Comparison of ENCODE assay signal across 23 cellular contexts in the genomic region with DNA sequence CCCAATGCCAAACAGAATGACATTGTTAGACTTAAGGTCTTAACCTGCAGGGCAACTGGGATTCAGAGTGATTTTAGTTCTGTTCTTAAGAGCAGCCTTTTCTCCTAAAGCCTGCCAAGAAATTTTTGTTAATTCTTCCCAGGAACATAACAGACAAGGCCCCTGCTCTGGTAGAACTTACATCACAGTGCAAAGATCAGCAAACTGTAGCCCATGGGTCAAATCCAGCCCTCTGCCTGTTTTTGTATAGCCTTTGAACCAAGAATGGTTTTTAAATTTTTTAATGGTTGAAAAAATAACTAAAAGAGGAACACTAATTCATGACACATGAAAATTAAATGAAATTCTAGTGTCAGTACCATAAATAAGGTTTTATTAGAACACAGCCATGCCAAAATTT. TPM values are rescaled to one million over a fixed set of nuclear protein-coding genes. Genes with fewer than 3 reads are reported as not detected.
A peak's percentile ranks its signal among the peaks of the same experiment; 100 is the strongest.
DNase-seq lines count a peak whose midpoint lies in the region; ATAC-seq, FAIRE-seq and TF ChIP-seq lines count a peak whose summit lies in the region.
"Had no signal": no experiment of that assay in that cellular context is flagged by ENCODE, and none has a peak within 500 bp of the region (broad histone marks: within the 10 kb centered on the region; RNA-seq: fewer than 3 reads in every experiment).

No MANE protein-coding gene starts in this region.

- peak overlapping the region; percentile 66 for H3K27ac ChIP-seq in K562 (ENCODE audit: extremely low read depth, low read depth, low read length)
- peak overlapping the region in 1 of 2 donors; percentile 0 for H3K27ac ChIP-seq in liver (ENCODE audit: low read depth in 1 of 2, low read length in 2 of 2)
- H3K27ac ChIP-seq: BLaER1 had no signal

- H3K27me3 ChIP-seq in K562 (ENCODE audit: control insufficient read depth in 2 of 2, insufficient read depth in 2 of 2, low read length in 2 of 2), result no peaks in the 10 kb centered on the region
- no peaks in the 10 kb centered on the region for H3K27me3 ChIP-seq in liver (ENCODE audit: control insufficient read depth in 4 of 4, insufficient read depth in 4 of 4, low read length in 3 of 4)
- H3K27me3 ChIP-seq: BLaER1 had no signal

- H3K4me3 ChIP-seq in K562 (peak overlapping the region; percentile 47; the same call in 1 of the 2 replicates), liver (ENCODE audit: low read depth in 1 of 3, low read length in 3 of 3) (no peak overlapping the region)
- H3K4me3 ChIP-seq: BLaER1 had no signal

- no peak for TF ChIP-seq EP300 in K562 (IDR thresholded peaks at IDR 0.05; ENCODE audit: low read length)

- no peaks in the 10 kb centered on the region for H3K9me3 Mint-ChIP-seq in Calu3 (ENCODE audit: low read depth, unreplicated experiment)
- H3K9me3 Mint-ChIP-seq: CD4-positive, alpha-beta T cell; CD8-positive, alpha-beta T cell had no signal

- H3K79me2 ChIP-seq in K562 (ENCODE audit: control insufficient read depth, insufficient read depth, low read length), result peaks cover 57% of the 10 kb centered on the region

- H3K4me3 Mint-ChIP-seq in Calu3 (ENCODE audit: low read depth, unreplicated experiment), result no peak overlapping the region
- H3K4me3 Mint-ChIP-seq: CD14-positive monocyte; CD4-positive, alpha-beta T cell; CD8-positive, alpha-beta T cell had no signal

- no peaks in the 10 kb centered on the region for H3K9me1 ChIP-seq in K562 (ENCODE audit: control insufficient read depth, insufficient read depth, low read length)

- H3K9ac ChIP-seq in K562 (ENCODE audit: insufficient read depth in 1 of 2, low read depth in 2 of 2, low read length in 2 of 2), result peak overlapping the region in 1 of 2 experiments; percentile 71; a peak in 2 of 4 replicates
- no peak overlapping the region for H3K9ac ChIP-seq in liver (ENCODE audit: low read depth in 1 of 2, low read length in 2 of 2)
- H3K9ac ChIP-seq: BLaER1 had no signal

- H3K4me1 Mint-ChIP-seq in Calu3 (ENCODE audit: low read depth, unreplicated experiment), result peaks cover 31% of the 10 kb centered on the region

- H3K36me3 Mint-ChIP-seq in Calu3 (ENCODE audit: insufficient read depth, unreplicated experiment), result peaks cover 12% of the 10 kb centered on the region

- no peak for TF ChIP-seq CTCF in K562 (IDR thresholded peaks at IDR 0.05 in 2 of 3, conservative IDR thresholded peaks at IDR 0.05 in 1 of 3; ENCODE audit: insufficient read depth in 2 of 3, low read depth in 1 of 3, low read length in 3 of 3)
- TF ChIP-seq CTCF in liver (IDR thresholded peaks at IDR 0.05; ENCODE audit: low read depth, low read length, missing input control), result no peak
- TF ChIP-seq CTCF in Calu3 (IDR thresholded peaks at IDR 0.05; ENCODE audit: unreplicated experiment), result no peak

- H2AFZ ChIP-seq in K562 (ENCODE audit: low read depth, low read length), result peak overlapping the region; percentile 80

- no peak for ATAC-seq in K562
- ATAC-seq in left lobe of liver, result peak; percentile 55
- ATAC-seq in GM21526 (IDR thresholded peaks at IDR 0.05; ENCODE audit: low FRiP score, unreplicated experiment), result no peak
- no peak for ATAC-seq in HG02623 (IDR thresholded peaks at IDR 0.05; ENCODE audit: unreplicated experiment)
- ATAC-seq: CD8-positive, alpha-beta T cell had no signal

- peaks cover 4% of the 10 kb centered on the region; the same call in 1 of the 2 replicates for H3K9me3 ChIP-seq in K562 (replicated peaks; ENCODE audit: control insufficient read depth, insufficient read depth, low read depth, low read length)
- no peaks in the 10 kb centered on the region for H3K9me3 ChIP-seq in liver (ENCODE audit: control insufficient read depth in 4 of 4, low read length in 3 of 4)
- H3K9me3 ChIP-seq: BE2C had no signal

- CTCF ChIA-PET in K562 (lab: Yijun Ruan, JAX; ENCODE audit: low intra/inter-chr PET ratio) (no interaction called here), Calu3 (lab: Charles Lee) (no interaction called here)

- no peak overlapping the region for H3K27ac Mint-ChIP-seq in Calu3 (ENCODE audit: unreplicated experiment)
- H3K27ac Mint-ChIP-seq: CD14-positive monocyte; CD4-positive, alpha-beta T cell; CD8-positive, alpha-beta T cell had no signal

- POLR2A ChIA-PET in K562 (lab: Yijun Ruan, JAX), result no interaction called here

- H3K4me2 ChIP-seq in K562 (ENCODE audit: insufficient read depth, low read length), result peak overlapping the region; percentile 61; the same call in 1 of the 2 replicates
- H3K4me2 ChIP-seq: BLaER1 had no signal

- no peak for TF ChIP-seq POLR2A in K562 (conservative IDR thresholded peaks at IDR 0.05)

- no peak for FAIRE-seq in K562 (lab: Jason Lieb, UNC)
- FAIRE-seq: A204.1, D721Med, G401.6, GM12892, GM18507 had no signal

- DNase-seq in K562 (ENCODE audit: extremely low read depth in 1 of 4, low spot score in 3 of 4), result no peak
- peak; percentile 50 for DNase-seq in left lobe of liver (ENCODE audit: low spot score)
- DNase-seq in Calu3, result no peak
- DNase-seq in CD1c-positive myeloid dendritic cell (ENCODE audit: extremely low spot score), result no peak
- DNase-seq: 8988T; BE2C; C1 segment of cervical spinal cord; CD4-positive, alpha-beta T cell; CD8-positive, alpha-beta T cell; COR-L47; DMS79 treated with DMSO at 0.1 percent for 48 hours; GF-D8 had no signal

- intact Hi-C loops in K562 (cut with micrococcal nuclease) (no loop called here), Calu3 (cut with micrococcal nuclease; ENCODE audit: unreplicated experiment) (no loop called here)

- H3K4me1 ChIP-seq in K562 (replicated peaks in 1 of 2; ENCODE audit: control insufficient read depth in 2 of 2, insufficient read depth in 2 of 2, low read length in 2 of 2) (peaks cover 4 to 20% of the 10 kb centered on the region in 2 experiments; a peak in 1 of 5 replicates), liver (ENCODE audit: control insufficient read depth in 4 of 4, insufficient read depth in 4 of 4, low read length in 3 of 4) (peaks cover 7 to 47% (median 22%) of the 10 kb centered on the region in 4 donors)
- H3K4me1 ChIP-seq: BE2C, BLaER1 had no signal

- H3K36me3 ChIP-seq in K562 (ENCODE audit: control insufficient read depth, insufficient read depth, low read length) (peaks cover 22% of the 10 kb centered on the region; the same call in 2 of the 3 replicates), liver (ENCODE audit: control insufficient read depth in 4 of 4, insufficient read depth in 3 of 4, low read depth in 1 of 4, low read length in 3 of 4) (peaks cover 2 to 10% (median 7%) of the 10 kb centered on the region in 4 donors)
- H3K36me3 ChIP-seq: BE2C, BLaER1 had no signal

- H4K20me1 ChIP-seq in K562 (replicated peaks; ENCODE audit: control insufficient read depth, insufficient read depth, low read length), result no peaks in the 10 kb centered on the region
- H4K20me1 ChIP-seq: BLaER1 had no signal

- H3K27me3 Mint-ChIP-seq in Calu3 (ENCODE audit: unreplicated experiment), result no peaks in the 10 kb centered on the region
- H3K27me3 Mint-ChIP-seq: CD4-positive, alpha-beta T cell had no signal

- in situ Hi-C loops in K562 (cut with MboI), result no loop called here

- TF ChIP-seq RAD21 in K562 (CRISPR knock-in tag; conservative IDR thresholded peaks at IDR 0.05 in 1 of 2, IDR thresholded peaks at IDR 0.05 in 1 of 2) (no peak), liver (IDR thresholded peaks at IDR 0.05) (no peak)

- BruUV-seq in K562 (replicated peaks; lab: Mats Ljungman, UMichigan) (no TSS peak), Calu3 (replicated peaks; lab: Mats Ljungman, UMichigan) (no TSS peak)

RNA-seq across cellular contexts. Expression of a gene that starts 3.8 kb away (rescaled TPM):
- 33.7 and 78.4 TPM in 2 replicates for total RNA-seq in K562 (2011; cell fraction: chromatin; rRNA removed; ENCODE audit: low replicate concordance)
- 21.3 and 38.4 TPM in 2 replicates for total RNA-seq in K562 (2011; cell fraction: nucleolus; rRNA removed)
- total RNA-seq in K562 (2011; cell fraction: nucleoplasm; rRNA removed), result 43.1 and 57.8 TPM in 2 replicates
- total RNA-seq in K562 (2014; rRNA removed) (97.2 and 112 TPM in 2 replicates), K562 (2014; rRNA removed; fragmentation: Illumina TruSeq; extraction: Trizol) (182 and 199 TPM in 2 replicates), K562 (2015; rRNA removed; fragmentation: Illumina TruSeq; extraction: Trizol) (392 and 420 TPM in 2 replicates), K562 (2021) (128 and 134 TPM in 2 replicates), left lobe of liver (70.8 TPM), liver (10 to 100 TPM; 55.6 to 71.8 TPM), Calu3 (2022) (49.5 and 65.0 TPM in 2 replicates)
- polyA plus RNA-seq in K562 (2011; rRNA removed) (146 and 714 TPM in 2 replicates), K562 (2014; fragmentation: Illumina TruSeq; extraction: Trizol) (167 and 204 TPM in 2 replicates), K562 (2014; fragmentation: Nextera tagmentation; extraction: Ambion mirVana) (100 to 1,000 TPM; 198 to 259 TPM), K562 (2014; rRNA removed) (144 and 177 TPM in 2 replicates), liver (10 to 100 TPM; 29.2 to 45.1 TPM)
- polyA plus RNA-seq in K562 (2011; cell fraction: cytosol; rRNA removed), result 70.4 and 575 TPM in 2 replicates
- 74.5 and 364 TPM in 2 replicates for polyA plus RNA-seq in K562 (2011; cell fraction: nucleus; rRNA removed)
- polyA plus RNA-seq in K562 (2012), result 318 and 712 TPM in 2 replicates
- polyA minus RNA-seq in K562 (2011; rRNA and poly(A)+ RNA removed), result 85.9 and 521 TPM in 2 replicates
- polyA minus RNA-seq in K562 (2011; cell fraction: cytosol; rRNA and poly(A)+ RNA removed), result 40.1 and 172 TPM in 2 replicates
- polyA minus RNA-seq in K562 (2011; cell fraction: nucleus; rRNA and poly(A)+ RNA removed), result 35.1 and 255 TPM in 2 replicates
- total RNA-seq: A673 had no signal

RNA-seq across cellular contexts. Expression of a gene that starts 26.0 kb away (rescaled TPM):
- 40.9 and 98.8 TPM in 2 replicates for total RNA-seq in K562 (2011; cell fraction: chromatin; rRNA removed; ENCODE audit: low replicate concordance)
- 43.0 and 43.4 TPM in 2 replicates for total RNA-seq in K562 (2011; cell fraction: nucleolus; rRNA removed)
- total RNA-seq in K562 (2011; cell fraction: nucleoplasm; rRNA removed), result 37.9 and 44.9 TPM in 2 replicates
- total RNA-seq in K562 (2014; rRNA removed) (64.0 and 89.4 TPM in 2 replicates), K562 (2014; rRNA removed; fragmentation: Illumina TruSeq; extraction: Trizol) (77.5 and 94.0 TPM in 2 replicates), K562 (2015; rRNA removed; fragmentation: Illumina TruSeq; extraction: Trizol) (92.6 and 101 TPM in 2 replicates), K562 (2021) (53.6 and 56.8 TPM in 2 replicates), left lobe of liver (13.1 TPM), liver (10 to 100 TPM; 38.7 to 42.8 TPM), Calu3 (2022) (45.4 and 46.1 TPM in 2 replicates)
- polyA plus RNA-seq in K562 (2011; rRNA removed) (42.2 and 42.7 TPM in 2 replicates), K562 (2014; fragmentation: Illumina TruSeq; extraction: Trizol) (54.0 and 57.4 TPM in 2 replicates), K562 (2014; fragmentation: Nextera tagmentation; extraction: Ambion mirVana) (10 to 100 TPM; 37.8 to 41.0 TPM), K562 (2014; rRNA removed) (53.3 and 54.8 TPM in 2 replicates), liver (10 to 100 TPM; 10.1 to 14.9 TPM)
- 55.6 and 89.3 TPM in 2 replicates for polyA plus RNA-seq in K562 (2011; cell fraction: cytosol; rRNA removed)
- 31.3 and 35.5 TPM in 2 replicates for polyA plus RNA-seq in K562 (2011; cell fraction: nucleus; rRNA removed)
- polyA plus RNA-seq in K562 (2012), result 31.6 and 37.8 TPM in 2 replicates
- polyA minus RNA-seq in K562 (2011; rRNA and poly(A)+ RNA removed), result 85.1 and 110 TPM in 2 replicates
- 48.6 and 51.1 TPM in 2 replicates for polyA minus RNA-seq in K562 (2011; cell fraction: cytosol; rRNA and poly(A)+ RNA removed)
- 82.7 and 131 TPM in 2 replicates for polyA minus RNA-seq in K562 (2011; cell fraction: nucleus; rRNA and poly(A)+ RNA removed)

RNA-seq across cellular contexts. Expression of a gene that starts 38.7 kb away (rescaled TPM):
- 34.3 and 68.1 TPM in 2 replicates for total RNA-seq in K562 (2011; cell fraction: chromatin; rRNA removed; ENCODE audit: low replicate concordance)
- 29.9 and 32.4 TPM in 2 replicates for total RNA-seq in K562 (2011; cell fraction: nucleolus; rRNA removed)
- 36.9 and 47.4 TPM in 2 replicates for total RNA-seq in K562 (2011; cell fraction: nucleoplasm; rRNA removed)
- 39.7 and 50.9 TPM in 2 replicates for total RNA-seq in K562 (2014; rRNA removed)
- total RNA-seq in K562 (2014; rRNA removed; fragmentation: Illumina TruSeq; extraction: Trizol), result 57.0 and 67.3 TPM in 2 replicates
- total RNA-seq in K562 (2015; rRNA removed; fragmentation: Illumina TruSeq; extraction: Trizol), result 52.4 and 56.8 TPM in 2 replicates
- 52.2 and 54.0 TPM in 2 replicates for total RNA-seq in K562 (2021)
- 43.3 and 48.1 TPM in 2 replicates for polyA plus RNA-seq in K562 (2011; rRNA removed)
- 9.7 and 15.2 TPM in 2 replicates for polyA plus RNA-seq in K562 (2011; cell fraction: cytosol; rRNA removed)
- 49.4 and 58.9 TPM in 2 replicates for polyA plus RNA-seq in K562 (2011; cell fraction: nucleus; rRNA removed)
- 30.2 and 41.2 TPM in 2 replicates for polyA plus RNA-seq in K562 (2012)
- 45.6 and 48.1 TPM in 2 replicates for polyA plus RNA-seq in K562 (2014; fragmentation: Illumina TruSeq; extraction: Trizol)
- polyA plus RNA-seq in K562 (2014; fragmentation: Nextera tagmentation; extraction: Ambion mirVana), result 10 to 100 TPM; 23.3 to 33.1 TPM
- 39.1 and 43.6 TPM in 2 replicates for polyA plus RNA-seq in K562 (2014; rRNA removed)
- 37.9 and 42.8 TPM in 2 replicates for polyA minus RNA-seq in K562 (2011; rRNA and poly(A)+ RNA removed)
- 21.3 and 21.5 TPM in 2 replicates for polyA minus RNA-seq in K562 (2011; cell fraction: cytosol; rRNA and poly(A)+ RNA removed)
- 45.8 and 58.8 TPM in 2 replicates for polyA minus RNA-seq in K562 (2011; cell fraction: nucleus; rRNA and poly(A)+ RNA removed)
- 15.6 TPM for total RNA-seq in left lobe of liver
- total RNA-seq in liver, result 10 to 100 TPM; 26.0 to 79.1 TPM
- 10 to 100 TPM in 1 of 2 donors, 1 to 10 TPM in 1; 8.8 to 12.2 TPM for polyA plus RNA-seq in liver
- 28.7 and 32.6 TPM in 2 replicates for total RNA-seq in Calu3 (2022)

RNA-seq across cellular contexts. Expression of a gene that starts 38.8 kb away (rescaled TPM):
- 70.6 and 104 TPM in 2 replicates for total RNA-seq in K562 (2011; cell fraction: chromatin; rRNA removed; ENCODE audit: low replicate concordance)
- total RNA-seq in K562 (2011; cell fraction: nucleolus; rRNA removed), result 39.7 and 39.9 TPM in 2 replicates
- total RNA-seq in K562 (2011; cell fraction: nucleoplasm; rRNA removed), result 58.3 and 71.0 TPM in 2 replicates
- total RNA-seq in K562 (2014; rRNA removed) (25.4 and 27.6 TPM in 2 replicates), K562 (2014; rRNA removed; fragmentation: Illumina TruSeq; extraction: Trizol) (25.3 and 28.7 TPM in 2 replicates), K562 (2015; rRNA removed; fragmentation: Illumina TruSeq; extraction: Trizol) (30.8 and 32.5 TPM in 2 replicates), K562 (2021) (24.4 and 25.9 TPM in 2 replicates), left lobe of liver (1.7 TPM), liver (10 to 100 TPM in 1 of 2 donors, 1 to 10 TPM in 1; 2.1 to 10.6 TPM), Calu3 (2022) (10.1 and 10.4 TPM in 2 replicates)
- polyA plus RNA-seq in K562 (2011; rRNA removed) (43.7 and 45.1 TPM in 2 replicates), K562 (2014; fragmentation: Illumina TruSeq; extraction: Trizol) (28.0 and 28.5 TPM in 2 replicates), K562 (2014; fragmentation: Nextera tagmentation; extraction: Ambion mirVana) (10 to 100 TPM; 10.5 to 13.1 TPM), K562 (2014; rRNA removed) (23.8 and 30.3 TPM in 2 replicates), liver (1 to 10 TPM in 1 of 2 donors, under 1 TPM in 1; 0.83 to 1.6 TPM)
- 13.4 and 19.6 TPM in 2 replicates for polyA plus RNA-seq in K562 (2011; cell fraction: cytosol; rRNA removed)
- polyA plus RNA-seq in K562 (2011; cell fraction: nucleus; rRNA removed), result 56.3 and 65.5 TPM in 2 replicates
- 21.0 and 35.6 TPM in 2 replicates for polyA plus RNA-seq in K562 (2012)
- polyA minus RNA-seq in K562 (2011; rRNA and poly(A)+ RNA removed), result 56.2 and 67.1 TPM in 2 replicates
- polyA minus RNA-seq in K562 (2011; cell fraction: cytosol; rRNA and poly(A)+ RNA removed), result 22.6 and 24.3 TPM in 2 replicates
- 37.7 and 66.2 TPM in 2 replicates for polyA minus RNA-seq in K562 (2011; cell fraction: nucleus; rRNA and poly(A)+ RNA removed)
